28 cellular contexts compared by ENCODE assay signal in genomic region chr2:65901809-65902208, GRCh38.
DNase-seq lines count a peak whose midpoint lies in the region; ATAC-seq and TF ChIP-seq lines count a peak whose summit lies in the region.
"Had no signal": no experiment of that assay in that cellular context is flagged by ENCODE, and none has a peak within 500 bp of the region (broad histone marks: within the 10 kb centered on the region; RNA-seq: fewer than 3 reads in every experiment).

No MANE protein-coding gene starts in this region.

- no peak for TF ChIP-seq CTCF in right atrium auricular region (IDR thresholded peaks at IDR 0.05)
- no peak for TF ChIP-seq CTCF in upper lobe of right lung (IDR thresholded peaks at IDR 0.05)

- H3K4me3 ChIP-seq in right atrium auricular region (no peak overlapping the region), upper lobe of right lung (no peak overlapping the region)
- H3K4me3 ChIP-seq: skin epidermis, upper lobe of left lung had no signal

- peaks cover 0 to 7% of the 10 kb centered on the region in 2 donors for H3K4me1 ChIP-seq in right atrium auricular region
- no peaks in the 10 kb centered on the region for H3K4me1 ChIP-seq in upper lobe of right lung
- H3K4me1 ChIP-seq: upper lobe of left lung had no signal

- no peaks in the 10 kb centered on the region for H3K27me3 ChIP-seq in right atrium auricular region
- H3K27me3 ChIP-seq in upper lobe of right lung, result no peaks in the 10 kb centered on the region
- H3K27me3 ChIP-seq: upper lobe of left lung had no signal

- no peaks in the 10 kb centered on the region for H3K9me3 ChIP-seq in right atrium auricular region
- H3K9me3 ChIP-seq in upper lobe of right lung, result no peaks in the 10 kb centered on the region

- H3K27ac ChIP-seq in right atrium auricular region (no peak overlapping the region), upper lobe of right lung (no peak overlapping the region)
- H3K27ac ChIP-seq: skin epidermis, upper lobe of left lung had no signal

- intact Hi-C loops in Right ventricle myocardium inferior (cut with DNase I) (no loop called here), upper lobe of right lung (cut with DNase I) (no loop called here)

- no peaks in the 10 kb centered on the region for H3K36me3 ChIP-seq in right atrium auricular region
- H3K36me3 ChIP-seq in upper lobe of right lung, result no peaks in the 10 kb centered on the region
- H3K36me3 ChIP-seq: upper lobe of left lung had no signal

- ATAC-seq in Right ventricle myocardium inferior, result peak; percentile 76
- ATAC-seq in upper lobe of right lung, result peak; percentile 54
- ATAC-seq in GM19023 (IDR thresholded peaks at IDR 0.05; ENCODE audit: unreplicated experiment), result no peak
- ATAC-seq in HG02884 (IDR thresholded peaks at IDR 0.05; ENCODE audit: unreplicated experiment), result no peak
- ATAC-seq: activated CD8-positive, alpha-beta memory T cell treated with anti-CD3 and anti-CD28 coated beads, Interleukin-2, amount 10 ng/mL, durations not matched to agents 7 days and 5 days; naive thymus-derived CD8-positive, alpha-beta T cell; PC-3; stimulated activated memory B cell treated with anti-CD40 and anti-IgM and Interleukin-4, amounts not matched to agents 10 μg/mL and 1 μg/mL and 100 μg/mL, for 72 hours; T-cell had no signal

- DNase-seq in Right ventricle myocardium inferior (ENCODE audit: missing footprints) (no peak), right atrium auricular region (ENCODE audit: low spot score) (no peak), SKM-1 (lab: John Stamatoyannopoulos, UW; ENCODE audit: unreplicated experiment) (peak; percentile 73), globus pallidus (ENCODE audit: low spot score) (peak; percentile 5), upper lobe of right lung (no peak), NCI-H748 (lab: John Stamatoyannopoulos, UW; ENCODE audit: unreplicated experiment) (no peak)
- DNase-seq: 8988T; activated CD4-positive, alpha-beta T cell treated with anti-CD3 and anti-CD28 coated beads, Interleukin-2, amount 50 U/mL, for 4 hours; activated CD8-positive, alpha-beta memory T cell treated with anti-CD3 and anti-CD28 coated beads, Interleukin-2, amount 10 ng/mL, durations not matched to agents 7 days and 5 days; activated gamma-delta T cell treated with Interleukin-2 at 50 U/mL for 16 hours; activated T-cell treated with anti-CD3 and anti-CD28 coated beads, Interleukin-2, amount 50 U/mL, for 48 hours; CD4-positive, CD25-positive, alpha-beta regulatory T cell; central memory CD4-positive, alpha-beta T cell; DMS79 treated with DMSO at 0.1 percent for 48 hours; GOT3; naive thymus-derived CD8-positive, alpha-beta T cell; NCI-H1092 treated with DMSO at 0.1 percent for 48 hours; NCI-H187; NCI-H2171; NCI-H524; PC-3; SHP77; T-cell; upper lobe of left lung had no signal

Comparison
In these comparisons a context has a peak if more than half of its experiments do, and no peak if none do; other contexts are left out.
1. ATAC-seq: peak in Right ventricle myocardium inferior (single experiment) and upper lobe of right lung (single experiment); none in GM19023 (single experiment) and HG02884 (single experiment).
2. DNase-seq: peak in SKM-1 (single experiment) and globus pallidus (single experiment); none in Right ventricle myocardium inferior (single experiment), right atrium auricular region (single experiment), upper lobe of right lung (single experiment) and NCI-H748 (single experiment).